Comparison of ENCODE assay signal across 1 cellular context in the genomic region with DNA sequence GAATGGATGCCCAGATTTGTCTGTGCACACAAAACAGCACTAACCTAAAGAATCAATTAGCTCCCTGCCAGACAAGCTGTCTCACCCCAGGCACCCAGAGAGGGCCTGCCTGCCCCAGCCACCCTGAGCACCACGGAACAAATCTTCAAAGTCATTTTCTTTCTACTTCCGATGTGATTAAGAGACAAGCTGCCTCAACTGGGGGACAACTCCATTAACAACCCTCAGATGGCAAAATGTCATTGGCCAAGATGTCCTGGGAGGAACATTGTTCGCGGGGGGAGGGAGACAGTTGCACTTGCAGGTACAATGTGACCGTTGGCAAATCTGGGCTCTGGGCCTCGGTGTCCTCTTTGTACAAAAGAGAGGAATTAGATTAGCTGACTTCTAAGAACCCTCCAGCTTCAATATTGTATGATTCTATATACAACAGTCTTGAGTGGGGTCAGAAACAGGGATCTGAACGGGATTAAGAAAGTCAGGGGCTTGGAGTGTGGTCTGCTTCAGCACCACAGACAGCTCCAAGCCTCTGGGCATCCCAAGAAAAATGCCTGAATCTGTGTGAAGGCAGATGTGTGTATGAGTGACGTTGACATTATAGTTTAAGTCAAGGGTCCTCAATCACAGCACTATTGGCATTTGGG.
TF ChIP-seq lines count a peak whose summit lies in the region.

No MANE protein-coding gene starts in this region.

TF ChIP-seq in K562, 482 proteins besides CTCF, POLR2A, EP300 and RAD21:
- TF ChIP-seq, protein P1, sequence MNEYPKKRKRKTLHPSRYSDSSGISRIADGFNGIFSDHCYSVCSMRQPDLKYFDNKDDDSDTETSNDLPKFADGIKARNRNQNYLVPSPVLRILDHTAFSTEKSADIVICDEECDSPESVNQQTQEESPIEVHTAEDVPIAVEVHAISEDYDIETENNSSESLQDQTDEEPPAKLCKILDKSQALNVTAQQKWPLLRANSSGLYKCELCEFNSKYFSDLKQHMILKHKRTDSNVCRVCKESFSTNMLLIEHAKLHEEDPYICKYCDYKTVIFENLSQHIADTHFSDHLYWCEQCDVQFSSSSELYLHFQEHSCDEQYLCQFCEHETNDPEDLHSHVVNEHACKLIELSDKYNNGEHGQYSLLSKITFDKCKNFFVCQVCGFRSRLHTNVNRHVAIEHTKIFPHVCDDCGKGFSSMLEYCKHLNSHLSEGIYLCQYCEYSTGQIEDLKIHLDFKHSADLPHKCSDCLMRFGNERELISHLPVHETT (CRISPR knock-in tag; conservative IDR thresholded peaks at IDR 0.05 in 1 of 2, IDR thresholded peaks at IDR 0.05 in 1 of 2), result no peak
- TF ChIP-seq NCOA1 (IDR thresholded peaks at IDR 0.05; ENCODE audit: low read depth), result no peak
- no peak for TF ChIP-seq SIN3B (IDR thresholded peaks at IDR 0.05; ENCODE audit: low read depth)
- TF ChIP-seq SOX6 (IDR thresholded peaks at IDR 0.05), result no peak
- TF ChIP-seq MIER1 (IDR thresholded peaks at IDR 0.05; ENCODE audit: low read depth), result peak; percentile 84
- no peak for TF ChIP-seq ZNF311 (CRISPR knock-in tag; IDR thresholded peaks at IDR 0.05)
- TF ChIP-seq EHMT2 (IDR thresholded peaks at IDR 0.05), result peak; percentile 94
- TF ChIP-seq, protein P2, sequence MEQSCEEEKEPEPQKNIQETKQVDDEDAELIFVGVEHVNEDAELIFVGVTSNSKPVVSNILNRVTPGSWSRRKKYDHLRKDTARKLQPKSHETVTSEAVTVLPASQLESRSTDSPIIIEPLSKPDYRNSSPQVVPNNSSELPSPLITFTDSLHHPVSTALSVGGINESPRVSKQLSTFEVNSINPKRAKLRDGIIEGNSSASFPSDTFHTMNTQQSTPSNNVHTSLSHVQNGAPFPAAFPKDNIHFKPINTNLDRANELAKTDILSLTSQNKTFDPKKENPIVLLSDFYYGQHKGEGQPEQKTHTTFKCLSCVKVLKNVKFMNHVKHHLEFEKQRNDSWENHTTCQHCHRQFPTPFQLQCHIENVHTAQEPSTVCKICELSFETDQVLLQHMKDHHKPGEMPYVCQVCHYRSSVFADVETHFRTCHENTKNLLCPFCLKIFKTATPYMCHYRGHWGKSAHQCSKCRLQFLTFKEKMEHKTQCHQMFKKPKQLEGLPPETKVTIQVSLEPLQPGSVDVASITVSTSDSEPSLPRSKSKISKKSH (CRISPR knock-in tag; IDR thresholded peaks at IDR 0.05), result no peak
- no peak for TF ChIP-seq CSDE1 (IDR thresholded peaks at IDR 0.05)
- no peak for TF ChIP-seq SMAD3 (CRISPR knock-in tag; conservative IDR thresholded peaks at IDR 0.05)
- TF ChIP-seq, protein P3, sequence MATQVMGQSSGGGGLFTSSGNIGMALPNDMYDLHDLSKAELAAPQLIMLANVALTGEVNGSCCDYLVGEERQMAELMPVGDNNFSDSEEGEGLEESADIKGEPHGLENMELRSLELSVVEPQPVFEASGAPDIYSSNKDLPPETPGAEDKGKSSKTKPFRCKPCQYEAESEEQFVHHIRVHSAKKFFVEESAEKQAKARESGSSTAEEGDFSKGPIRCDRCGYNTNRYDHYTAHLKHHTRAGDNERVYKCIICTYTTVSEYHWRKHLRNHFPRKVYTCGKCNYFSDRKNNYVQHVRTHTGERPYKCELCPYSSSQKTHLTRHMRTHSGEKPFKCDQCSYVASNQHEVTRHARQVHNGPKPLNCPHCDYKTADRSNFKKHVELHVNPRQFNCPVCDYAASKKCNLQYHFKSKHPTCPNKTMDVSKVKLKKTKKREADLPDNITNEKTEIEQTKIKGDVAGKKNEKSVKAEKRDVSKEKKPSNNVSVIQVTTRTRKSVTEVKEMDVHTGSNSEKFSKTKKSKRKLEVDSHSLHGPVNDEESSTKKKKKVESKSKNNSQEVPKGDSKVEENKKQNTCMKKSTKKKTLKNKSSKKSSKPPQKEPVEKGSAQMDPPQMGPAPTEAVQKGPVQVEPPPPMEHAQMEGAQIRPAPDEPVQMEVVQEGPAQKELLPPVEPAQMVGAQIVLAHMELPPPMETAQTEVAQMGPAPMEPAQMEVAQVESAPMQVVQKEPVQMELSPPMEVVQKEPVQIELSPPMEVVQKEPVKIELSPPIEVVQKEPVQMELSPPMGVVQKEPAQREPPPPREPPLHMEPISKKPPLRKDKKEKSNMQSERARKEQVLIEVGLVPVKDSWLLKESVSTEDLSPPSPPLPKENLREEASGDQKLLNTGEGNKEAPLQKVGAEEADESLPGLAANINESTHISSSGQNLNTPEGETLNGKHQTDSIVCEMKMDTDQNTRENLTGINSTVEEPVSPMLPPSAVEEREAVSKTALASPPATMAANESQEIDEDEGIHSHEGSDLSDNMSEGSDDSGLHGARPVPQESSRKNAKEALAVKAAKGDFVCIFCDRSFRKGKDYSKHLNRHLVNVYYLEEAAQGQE (CRISPR knock-in tag; IDR thresholded peaks at IDR 0.05; ENCODE audit: low read depth), result peak; percentile 89
- TF ChIP-seq XRCC4 (IDR thresholded peaks at IDR 0.05; ENCODE audit: extremely low read depth, insufficient read depth, insufficient read length), result no peak
- TF ChIP-seq ZNF134 (CRISPR knock-in tag; conservative IDR thresholded peaks at IDR 0.05), result no peak
- no peak for TF ChIP-seq ZNF586 (CRISPR knock-in tag; conservative IDR thresholded peaks at IDR 0.05)
- TF ChIP-seq, protein P4, sequence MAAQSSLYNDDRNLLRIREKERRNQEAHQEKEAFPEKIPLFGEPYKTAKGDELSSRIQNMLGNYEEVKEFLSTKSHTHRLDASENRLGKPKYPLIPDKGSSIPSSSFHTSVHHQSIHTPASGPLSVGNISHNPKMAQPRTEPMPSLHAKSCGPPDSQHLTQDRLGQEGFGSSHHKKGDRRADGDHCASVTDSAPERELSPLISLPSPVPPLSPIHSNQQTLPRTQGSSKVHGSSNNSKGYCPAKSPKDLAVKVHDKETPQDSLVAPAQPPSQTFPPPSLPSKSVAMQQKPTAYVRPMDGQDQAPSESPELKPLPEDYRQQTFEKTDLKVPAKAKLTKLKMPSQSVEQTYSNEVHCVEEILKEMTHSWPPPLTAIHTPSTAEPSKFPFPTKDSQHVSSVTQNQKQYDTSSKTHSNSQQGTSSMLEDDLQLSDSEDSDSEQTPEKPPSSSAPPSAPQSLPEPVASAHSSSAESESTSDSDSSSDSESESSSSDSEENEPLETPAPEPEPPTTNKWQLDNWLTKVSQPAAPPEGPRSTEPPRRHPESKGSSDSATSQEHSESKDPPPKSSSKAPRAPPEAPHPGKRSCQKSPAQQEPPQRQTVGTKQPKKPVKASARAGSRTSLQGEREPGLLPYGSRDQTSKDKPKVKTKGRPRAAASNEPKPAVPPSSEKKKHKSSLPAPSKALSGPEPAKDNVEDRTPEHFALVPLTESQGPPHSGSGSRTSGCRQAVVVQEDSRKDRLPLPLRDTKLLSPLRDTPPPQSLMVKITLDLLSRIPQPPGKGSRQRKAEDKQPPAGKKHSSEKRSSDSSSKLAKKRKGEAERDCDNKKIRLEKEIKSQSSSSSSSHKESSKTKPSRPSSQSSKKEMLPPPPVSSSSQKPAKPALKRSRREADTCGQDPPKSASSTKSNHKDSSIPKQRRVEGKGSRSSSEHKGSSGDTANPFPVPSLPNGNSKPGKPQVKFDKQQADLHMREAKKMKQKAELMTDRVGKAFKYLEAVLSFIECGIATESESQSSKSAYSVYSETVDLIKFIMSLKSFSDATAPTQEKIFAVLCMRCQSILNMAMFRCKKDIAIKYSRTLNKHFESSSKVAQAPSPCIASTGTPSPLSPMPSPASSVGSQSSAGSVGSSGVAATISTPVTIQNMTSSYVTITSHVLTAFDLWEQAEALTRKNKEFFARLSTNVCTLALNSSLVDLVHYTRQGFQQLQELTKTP (IDR thresholded peaks at IDR 0.05; ENCODE audit: low read depth in 1 of 2, partially characterized antibody in 2 of 2), result peak in 1 of 2 experiments; percentile 44
